In genomic region chr2:119544075-119545031, GRCh38 we compare ENCODE assay signal across 1 cellular context.
TF ChIP-seq lines count a peak whose summit lies in the region.

CFAP221 (plus strand) TSS chr2:119544449; CDS start chr2:119546132, 1,683 bp downstream.

TF ChIP-seq in K562, 482 proteins besides CTCF, POLR2A, EP300 and RAD21 (continued from another document):
- TF ChIP-seq E2F8 (IDR thresholded peaks at IDR 0.05; ENCODE audit: low read depth, partially characterized antibody): peak; percentile 85
- peak; percentile 51 to 52; a peak in 3 of 4 replicates for TF ChIP-seq NRF1 (conservative IDR thresholded peaks at IDR 0.05 in 1 of 2, IDR thresholded peaks at IDR 0.05 in 1 of 2)
- TF ChIP-seq TGIF2 (CRISPR knock-in tag; IDR thresholded peaks at IDR 0.05): 0 out of 2 replicates have a peak, but pooled peaks have one; percentile 55
- peak in 1 of 2 experiments; percentile 96; a peak in 2 of 4 replicates for TF ChIP-seq BCLAF1 (IDR thresholded peaks at IDR 0.05; ENCODE audit: borderline replicate concordance in 1 of 2, control insufficient read depth in 1 of 2, low read depth in 2 of 2, low read length in 1 of 2)
- TF ChIP-seq BMI1 (IDR thresholded peaks at IDR 0.05; ENCODE audit: low read length): peak; percentile 86
- no peak for TF ChIP-seq NFIX (CRISPR knock-in tag; IDR thresholded peaks at IDR 0.05; ENCODE audit: low read depth)
- TF ChIP-seq SMAD4 (CRISPR knock-in tag; conservative IDR thresholded peaks at IDR 0.05): peak; percentile 67; the same call in 1 of the 2 replicates
- no peak for TF ChIP-seq HES1 (IDR thresholded peaks at IDR 0.05; ENCODE audit: low read depth)
- 0 out of 2 replicates have a peak, but pooled peaks have one; percentile 46 for TF ChIP-seq KLF1 (tag; IDR thresholded peaks at IDR 0.05)
- TF ChIP-seq CBFA2T3 (IDR thresholded peaks at IDR 0.05): peak; percentile 8; the same call in 1 of the 2 replicates
- TF ChIP-seq SIN3B (IDR thresholded peaks at IDR 0.05; ENCODE audit: low read depth): peak; percentile 61; the same call in 1 of the 2 replicates
- peak; percentile 20 for TF ChIP-seq FUS (optimal IDR thresholded peaks at IDR 0.05; ENCODE audit: low read depth, low read length)
- peak; percentile 22; the same call in 1 of the 2 replicates for TF ChIP-seq GATAD2B (IDR thresholded peaks at IDR 0.05; ENCODE audit: borderline replicate concordance)
- TF ChIP-seq ERF (CRISPR knock-in tag; IDR thresholded peaks at IDR 0.05): 0 out of 2 replicates have a peak, but pooled peaks have one; percentile 57
- no peak for TF ChIP-seq ARID3A (IDR thresholded peaks at IDR 0.05; ENCODE audit: borderline replicate concordance, low read depth, low read length)
- TF ChIP-seq NONO (IDR thresholded peaks at IDR 0.05; ENCODE audit: low read depth in 2 of 2, low read length in 1 of 2): peak in 1 of 2 experiments; percentile 100; a peak in 2 of 4 replicates
- peak; percentile 98 for TF ChIP-seq TOE1 (IDR thresholded peaks at IDR 0.05; ENCODE audit: borderline replicate concordance)
- no peak for TF ChIP-seq TOE1 (CRISPR knock-in tag; IDR thresholded peaks at IDR 0.05; ENCODE audit: borderline replicate concordance, low read depth)
- TF ChIP-seq RFX1 (IDR thresholded peaks at IDR 0.05): peak; percentile 83
- peak; percentile 72 for TF ChIP-seq PCBP1 (IDR thresholded peaks at IDR 0.05; ENCODE audit: low read depth, low read length, poor library complexity, severe bottlenecking)
- TF ChIP-seq ATF6 (CRISPR knock-in tag; IDR thresholded peaks at IDR 0.05): no peak
- TF ChIP-seq ZBTB9 (CRISPR knock-in tag; IDR thresholded peaks at IDR 0.05): 0 out of 2 replicates have a peak, but pooled peaks have one; percentile 40
- no peak for TF ChIP-seq BCOR (IDR thresholded peaks at IDR 0.05)
- no peak for TF ChIP-seq KHSRP (IDR thresholded peaks at IDR 0.05)
- TF ChIP-seq RBM25 (IDR thresholded peaks at IDR 0.05; ENCODE audit: low read depth, low read length, severe bottlenecking): peak; percentile 62
- no peak for TF ChIP-seq ZNF232 (CRISPR knock-in tag; IDR thresholded peaks at IDR 0.05)
- TF ChIP-seq SIN3A (IDR thresholded peaks at IDR 0.05; ENCODE audit: borderline replicate concordance in 2 of 2, control insufficient read depth in 1 of 2, low read depth in 2 of 2, low read length in 2 of 2): peak; percentile 76 to 88
- TF ChIP-seq NFIC (IDR thresholded peaks at IDR 0.05): 0 out of 2 replicates have a peak, but pooled peaks have one; percentile 4
- no peak for TF ChIP-seq HMG20A (CRISPR knock-in tag; conservative IDR thresholded peaks at IDR 0.05)
- TF ChIP-seq POLR2B (IDR thresholded peaks at IDR 0.05; ENCODE audit: low read depth, partially characterized antibody): no peak
- peak; percentile 83; the same call in 1 of the 2 replicates for TF ChIP-seq NR1H2 (CRISPR knock-in tag; IDR thresholded peaks at IDR 0.05)
- peak; percentile 16; the same call in 1 of the 2 replicates for TF ChIP-seq ATF3 (IDR thresholded peaks at IDR 0.05)
- no peak for TF ChIP-seq ATF3 (CRISPR knock-in tag; conservative IDR thresholded peaks at IDR 0.05)
- no peak for TF ChIP-seq ZNF57 (CRISPR knock-in tag; IDR thresholded peaks at IDR 0.05)
- TF ChIP-seq HDAC1 (IDR thresholded peaks at IDR 0.05): no peak
- no peak for TF ChIP-seq JUNB (CRISPR knock-in tag; conservative IDR thresholded peaks at IDR 0.05)
- TF ChIP-seq FOXJ2 (tag; IDR thresholded peaks at IDR 0.05): 0 out of 2 replicates have a peak, but pooled peaks have one; percentile 53
TF ChIP-seq in K562: peak in this region for 80.
